Comparison of ENCODE assay signal across 22 cellular contexts in the genomic region with DNA sequence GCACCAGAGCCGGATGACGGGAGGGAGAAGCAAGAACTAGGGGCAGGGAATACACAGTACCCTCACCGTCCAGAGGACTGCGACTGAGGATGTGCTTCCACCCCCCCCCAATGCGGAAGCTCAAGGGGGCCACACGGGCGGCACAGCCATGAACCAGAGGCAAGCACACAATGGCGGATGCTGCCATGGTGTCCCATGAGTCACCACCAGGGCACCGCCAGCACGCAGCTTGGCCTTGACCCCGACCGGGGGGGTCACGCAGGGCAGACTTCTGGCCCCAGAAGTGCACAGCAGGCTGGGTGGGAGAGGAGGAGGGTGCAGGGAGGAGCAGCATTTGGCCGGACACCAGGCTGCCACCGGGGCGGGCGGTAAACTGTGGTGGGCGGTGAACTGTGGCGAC.
DNase-seq lines count a peak whose midpoint lies in the region; ATAC-seq and TF ChIP-seq lines count a peak whose summit lies in the region.
"Had no signal": no experiment of that assay in that cellular context is flagged by ENCODE, and none has a peak within 500 bp of the region (broad histone marks: within the 10 kb centered on the region; RNA-seq: fewer than 3 reads in every experiment).

No MANE protein-coding gene starts in this region.

- ATAC-seq in upper lobe of right lung, result peak; percentile 19
- no peak for ATAC-seq in GM19455 (IDR thresholded peaks at IDR 0.05; ENCODE audit: unreplicated experiment)
- ATAC-seq in GM21619 (IDR thresholded peaks at IDR 0.05; ENCODE audit: unreplicated experiment), result no peak
- ATAC-seq: GM12878 had no signal

- no peaks in the 10 kb centered on the region for H3K27me3 ChIP-seq in H7 (ENCODE audit: control insufficient read depth, insufficient read depth, low read length)
- H3K27me3 ChIP-seq in upper lobe of right lung, result no peaks in the 10 kb centered on the region
- H3K27me3 ChIP-seq: BE2C, BLaER1 had no signal

- no peaks in the 10 kb centered on the region for H3K9me3 ChIP-seq in upper lobe of right lung
- H3K9me3 ChIP-seq: BE2C had no signal

- no peak overlapping the region for H3K4me3 ChIP-seq in H7 (ENCODE audit: insufficient read depth, low read depth, low read length)
- no peak overlapping the region for H3K4me3 ChIP-seq in upper lobe of right lung
- H3K4me3 ChIP-seq: BLaER1, GM12878 had no signal

- H3K27ac ChIP-seq in upper lobe of right lung, result no peak overlapping the region
- H3K27ac ChIP-seq: BLaER1 had no signal

- H3K36me3 ChIP-seq in H7 (replicated peaks; ENCODE audit: control insufficient read depth, insufficient read depth, low read length), result no peaks in the 10 kb centered on the region
- H3K36me3 ChIP-seq in upper lobe of right lung, result no peaks in the 10 kb centered on the region
- H3K36me3 ChIP-seq: BE2C, BLaER1 had no signal

- TF ChIP-seq CTCF in GM13976 (IDR thresholded peaks at IDR 0.05; ENCODE audit: borderline replicate concordance, control extremely low read depth, extremely low read depth, insufficient read depth, missing control alignments) (no peak), upper lobe of right lung (IDR thresholded peaks at IDR 0.05) (no peak)

- intact Hi-C loops in upper lobe of right lung (cut with DNase I) (no loop called here), posterior cingulate gyrus (cut with DNase I) (no loop called here)

- no peaks in the 10 kb centered on the region for H3K4me1 ChIP-seq in upper lobe of right lung
- H3K4me1 ChIP-seq: BE2C, BLaER1 had no signal

- in situ Hi-C loops in GM13976 (cut with MboI; ENCODE audit: low sequenced_read_pairs, unreplicated experiment), result no loop called here

- DNase-seq in GM13976 (ENCODE audit: low spot score), result peak; percentile 15
- DNase-seq in H7, result peak; percentile 19
- no peak for DNase-seq in upper lobe of right lung
- no peak for DNase-seq in posterior cingulate gyrus
- DNase-seq: 8988T; ACHN; BE2C; C1 segment of cervical spinal cord; CD4-positive, alpha-beta memory T cell; CD4-positive, CD25-positive, alpha-beta regulatory T cell; CD8-positive, alpha-beta memory T cell; COR-L47; DMS 273 treated with DMSO at 0.1 percent for 48 hours; DMS153; DMS79; DND-41; EL; GDM1 had no signal

Comparison
In these comparisons a context has a peak if more than half of its experiments do, and no peak if none do; other contexts are left out.
1. DNase-seq: peak in GM13976 (single experiment) and H7 (single experiment); none in upper lobe of right lung (single experiment) and posterior cingulate gyrus (0 of 10).